Comparison of ENCODE assay signal across 21 cellular contexts in genomic region chr18:42271656-42272355, GRCh38.
"Had no signal": no experiment of that assay in that cellular context is flagged by ENCODE, and none has a peak within 500 bp of the region (broad histone marks: within the 10 kb centered on the region; RNA-seq: fewer than 3 reads in every experiment).

No MANE protein-coding gene starts in this region.

- H3K27ac ChIP-seq: ascending aorta, breast epithelium, epithelial cell of prostate, left ventricle myocardium inferior, skin epidermis, VCaP had no signal

- H3K4me3 Mint-ChIP-seq: activated naive CD8-positive, alpha-beta T cell treated with anti-CD3 and anti-CD28 coated beads, Interleukin-2, amount 50 U/mL, for 24 hours; activated T-helper 17 cell treated with anti-CD3 and anti-CD28 coated beads, Interleukin-2, amount 50 U/mL, for 72 hours; dendritic cell treated with granulocyte-macrophage colony-stimulating factor and Interleukin-4, amounts not matched to agents 40 ng/mL and 50 ng/mL, for 4 days; effector memory CD8-positive, alpha-beta T cell; naive thymus-derived CD8-positive, alpha-beta T cell had no signal

- H3K36me3 Mint-ChIP-seq: naive thymus-derived CD8-positive, alpha-beta T cell had no signal

- DNase-seq: activated CD4-positive, alpha-beta T cell treated with anti-CD3 and anti-CD28 coated beads, Interleukin-2, amount 50 U/mL, for 48 hours; activated naive CD4-positive, alpha-beta T cell treated with Interleukin-2 at 50 U/mL for 16 hours; activated naive CD8-positive, alpha-beta T cell treated with anti-CD3 and anti-CD28 coated beads, Interleukin-2, amount 50 U/mL, for 24 hours; effector memory CD8-positive, alpha-beta T cell; foreskin melanocyte; head of caudate nucleus; left ventricle myocardium inferior; naive thymus-derived CD8-positive, alpha-beta T cell; occipital lobe; right cardiac atrium; stimulated activated CD4-positive, alpha-beta T cell treated with anti-CD3 and anti-CD28 coated beads, Interleukin-4, amount 100 ng/mL, for 24 hours; stimulated activated naive CD4-positive, alpha-beta T cell treated with Interleukin-2 at 50 U/mL for 16 hours; substantia nigra; trophoblast cell had no signal

- H3K27me3 ChIP-seq: ascending aorta, breast epithelium had no signal

- H3K27ac Mint-ChIP-seq: activated naive CD8-positive, alpha-beta T cell treated with anti-CD3 and anti-CD28 coated beads, Interleukin-2, amount 50 U/mL, for 24 hours; activated T-helper 17 cell treated with anti-CD3 and anti-CD28 coated beads, Interleukin-2, amount 50 U/mL, for 72 hours; dendritic cell treated with granulocyte-macrophage colony-stimulating factor and Interleukin-4, amounts not matched to agents 40 ng/mL and 50 ng/mL, for 4 days; effector memory CD8-positive, alpha-beta T cell; naive thymus-derived CD8-positive, alpha-beta T cell had no signal

- H3K4me3 ChIP-seq: ascending aorta, breast epithelium, left ventricle myocardium inferior, skin epidermis had no signal

- H3K36me3 ChIP-seq: ascending aorta, breast epithelium, left ventricle myocardium inferior had no signal

- H3K27me3 Mint-ChIP-seq: activated naive CD8-positive, alpha-beta T cell treated with anti-CD3 and anti-CD28 coated beads, Interleukin-2, amount 50 U/mL, for 24 hours; activated T-helper 17 cell treated with anti-CD3 and anti-CD28 coated beads, Interleukin-2, amount 50 U/mL, for 72 hours; dendritic cell treated with granulocyte-macrophage colony-stimulating factor and Interleukin-4, amounts not matched to agents 40 ng/mL and 50 ng/mL, for 4 days; effector memory CD8-positive, alpha-beta T cell had no signal

- H3K4me1 ChIP-seq: ascending aorta, breast epithelium had no signal

- H3K9me3 Mint-ChIP-seq: activated naive CD8-positive, alpha-beta T cell treated with anti-CD3 and anti-CD28 coated beads, Interleukin-2, amount 50 U/mL, for 24 hours; activated T-helper 17 cell treated with anti-CD3 and anti-CD28 coated beads, Interleukin-2, amount 50 U/mL, for 72 hours; dendritic cell treated with granulocyte-macrophage colony-stimulating factor and Interleukin-4, amounts not matched to agents 40 ng/mL and 50 ng/mL, for 4 days; effector memory CD8-positive, alpha-beta T cell; naive thymus-derived CD8-positive, alpha-beta T cell had no signal

- H3K4me1 Mint-ChIP-seq: activated naive CD8-positive, alpha-beta T cell treated with anti-CD3 and anti-CD28 coated beads, Interleukin-2, amount 50 U/mL, for 24 hours; activated T-helper 17 cell treated with anti-CD3 and anti-CD28 coated beads, Interleukin-2, amount 50 U/mL, for 72 hours had no signal

- H3K9me3 ChIP-seq: ascending aorta, breast epithelium, left ventricle myocardium inferior had no signal
